ENCODE assay signal across 34 cellular contexts in genomic region chr3:53590606-53591005, GRCh38.
"Had no signal": no experiment of that assay in that cellular context is flagged by ENCODE, and none has a peak within 500 bp of the region (broad histone marks: within the 10 kb centered on the region; RNA-seq: fewer than 3 reads in every experiment).

No MANE protein-coding gene starts in this region.

- H3K36me3 ChIP-seq: MG63 had no signal

- H3K9ac ChIP-seq: KMS-11 had no signal

- H3K27me3 ChIP-seq: MG63 had no signal

- H3K4me3 ChIP-seq: MG63 had no signal

- DNase-seq: Karpas-422, Kasumi-1, KG1, MG63, MM.1S, MV-4-11, NCI-H1048, NCI-H1092, NCI-H1092 treated with DMSO at 0.1 percent for 48 hours, NCI-H1105, NCI-H1105 treated with DMSO at 0.1 percent for 48 hours, NCI-H1417, NCI-H1417 treated with DMSO at 0.1 percent for 48 hours, NCI-H1436, NCI-H1436 treated with DMSO at 0.1 percent for 48 hours, NCI-H146, NCI-H1694, NCI-H1694 treated with DMSO at 0.1 percent for 48 hours, NCI-H187, NCI-H187 treated with DMSO at 0.1 percent for 48 hours, NCI-H1930, NCI-H2029, NCI-H2029 treated with DMSO at 0.1 percent for 48 hours, NCI-H2081, NCI-H2081 treated with DMSO at 0.1 percent for 48 hours, NCI-H2107, NCI-H2171, NCI-H2171 treated with DMSO at 0.1 percent for 48 hours, NCI-H2227 treated with DMSO at 0.1 percent for 48 hours, NCI-H226, NCI-H345, NCI-H446, NCI-H446 treated with DMSO at 0.1 percent for 48 hours had no signal

- H3K27ac ChIP-seq: KMS-11 had no signal

- H3K9me3 ChIP-seq: MG63 had no signal

- H3K4me2 ChIP-seq: KMS-11 had no signal
